In genomic region chr21:33864150-33864549, GRCh38 we compare ENCODE assay signal across 24 cellular contexts.
"Had no signal": no experiment of that assay in that cellular context is flagged by ENCODE, and none has a peak within 500 bp of the region (broad histone marks: within the 10 kb centered on the region; RNA-seq: fewer than 3 reads in every experiment).

No MANE protein-coding gene starts in this region.

- DNase-seq: colonic mucosa; cortex of kidney; effector CD8-positive, alpha-beta T cell; effector memory CD8-positive, alpha-beta T cell; endodermal cell; erythroblast; esophagus squamous epithelium; foreskin fibroblast; foreskin melanocyte; gastrocnemius medialis; glutamatergic neuron; head of caudate nucleus; heart right ventricle; hippocampal formation; left cardiac atrium; left lung; left ventricle myocardium superior; lower lobe of right lung; mesenchymal stem cell; mucosa of descending colon had no signal

- ATAC-seq: effector memory CD8-positive, alpha-beta T cell; esophagus mucosa; gastrocnemius medialis; heart right ventricle; left cardiac atrium; left lung; left ventricle myocardium superior; lower lobe of right lung; mucosa of descending colon had no signal

- H3K27me3 ChIP-seq: colonic mucosa, esophagus squamous epithelium, gastrocnemius medialis, heart right ventricle, left lung had no signal

- H3K4me3 Mint-ChIP-seq: dendritic cell treated with granulocyte-macrophage colony-stimulating factor and Interleukin-4, amounts not matched to agents 40 ng/mL and 50 ng/mL, for 4 days; effector memory CD8-positive, alpha-beta T cell; endodermal cell; mesothelial cell of epicardium had no signal

- H3K36me3 Mint-ChIP-seq: mesothelial cell of epicardium had no signal

- H3K27ac ChIP-seq: colonic mucosa, epithelial cell of prostate, esophagus squamous epithelium, gastrocnemius medialis, heart right ventricle, left lung, lower lobe of right lung had no signal

- H3K27ac Mint-ChIP-seq: dendritic cell treated with granulocyte-macrophage colony-stimulating factor and Interleukin-4, amounts not matched to agents 40 ng/mL and 50 ng/mL, for 4 days; effector memory CD8-positive, alpha-beta T cell; endodermal cell; mesothelial cell of epicardium had no signal

- H3K9me3 Mint-ChIP-seq: dendritic cell treated with granulocyte-macrophage colony-stimulating factor and Interleukin-4, amounts not matched to agents 40 ng/mL and 50 ng/mL, for 4 days; effector memory CD8-positive, alpha-beta T cell; mesothelial cell of epicardium had no signal

- H3K4me3 ChIP-seq: colonic mucosa, esophagus squamous epithelium, gastrocnemius medialis, heart right ventricle, left lung, lower lobe of right lung, mucosa of descending colon had no signal

- H3K36me3 ChIP-seq: colonic mucosa, esophagus squamous epithelium, gastrocnemius medialis, heart right ventricle, left lung, lower lobe of right lung had no signal

- H3K9me3 ChIP-seq: colonic mucosa, esophagus squamous epithelium, gastrocnemius medialis, heart right ventricle, left lung, lower lobe of right lung, mucosa of descending colon had no signal

- H3K4me1 Mint-ChIP-seq: mesothelial cell of epicardium had no signal

- H3K4me1 ChIP-seq: colonic mucosa, gastrocnemius medialis, left lung, lower lobe of right lung had no signal
